Comparison of ENCODE assay signal across 29 cellular contexts in genomic region chr16:71225145-71225544, GRCh38. TPM values are rescaled to one million over a fixed set of nuclear protein-coding genes. Genes with fewer than 3 reads are reported as not detected.
"Had no signal": no experiment of that assay in that cellular context is flagged by ENCODE, and none has a peak within 500 bp of the region (broad histone marks: within the 10 kb centered on the region; RNA-seq: fewer than 3 reads in every experiment).

No MANE protein-coding gene starts in this region.

- H3K27me3 ChIP-seq: testis, thyroid gland, tibial nerve, upper lobe of left lung, uterus, vagina had no signal

- DNase-seq: stimulated activated CD4-positive, alpha-beta T cell treated with anti-CD3 and anti-CD28 coated beads, Interleukin-2, amount 100 ng/mL, for 48 hours; stimulated activated CD4-positive, alpha-beta T cell treated with anti-CD3 and anti-CD28 coated beads, Interleukin-4, amount 100 ng/mL, for 1 hour; stimulated activated CD4-positive, alpha-beta T cell treated with anti-CD3 and anti-CD28 coated beads, Interleukin-4, amount 100 ng/mL, for 24 hours; stimulated activated CD4-positive, alpha-beta T cell treated with anti-CD3 and anti-CD28 coated beads, Interleukin-4, amount 100 ng/mL, for 4 hours; stimulated activated CD8-positive, alpha-beta memory T cell treated with anti-CD3 and anti-CD28 coated beads, Interleukin-4, amount 100 ng/mL, for 48 hours; stimulated activated naive B cell treated with anti-CD40 and anti-IgM and Interleukin-4, amounts not matched to agents 10 μg/mL and 1 μg/mL and 100 μg/mL, for 72 hours; stimulated activated naive CD4-positive, alpha-beta T cell; stimulated activated naive CD4-positive, alpha-beta T cell treated with Interleukin-2 at 50 U/mL for 16 hours; stimulated activated naive CD8-positive, alpha-beta T cell treated with anti-CD3 and anti-CD28 coated beads, Interleukin-15, amount 100 ng/mL, for 72 hours; stimulated activated naive CD8-positive, alpha-beta T cell treated with anti-CD3 and anti-CD28 coated beads, Interleukin-15, Interleukin-2, amounts not matched to agents 100 U/mL and 50 U/mL, for 24 hours; stomach; substantia nigra; testis; thyroid gland; tibial artery; transverse colon; trophoblast cell; upper lobe of right lung; uterus had no signal

- H3K4me3 Mint-ChIP-seq: stimulated activated effector memory CD8-positive, alpha-beta T cell treated with anti-CD3 and anti-CD28 coated beads, Interleukin-12 subunit alpha, Interleukin-12 subunit beta, amount 100 ng/mL, for 72 hours; stimulated activated memory B cell treated with anti-CD40 and anti-IgM and Interleukin-4, amounts not matched to agents 10 μg/mL and 1 μg/mL and 100 μg/mL, for 72 hours; stimulated activated naive B cell treated with anti-CD40 and anti-IgM and Interleukin-4, amounts not matched to agents 10 μg/mL and 1 μg/mL and 100 μg/mL, for 72 hours; stimulated activated naive CD8-positive, alpha-beta T cell treated with anti-CD3 and anti-CD28 coated beads, Interleukin-15, amount 100 ng/mL, for 72 hours; stimulated activated naive CD8-positive, alpha-beta T cell treated with anti-CD3 and anti-CD28 coated beads, Interleukin-15, Interleukin-2, amounts not matched to agents 100 ng/mL and 50 ng/mL, for 24 hours; type B pancreatic cell had no signal

- H3K9me3 ChIP-seq: testis, thyroid gland, uterus had no signal

- H3K27me3 Mint-ChIP-seq: type B pancreatic cell had no signal

- FAIRE-seq: urothelium cell line had no signal

- H3K36me3 ChIP-seq: stomach, suprapubic skin, thoracic aorta, thyroid gland, tibial artery, tibial nerve, transverse colon, upper lobe of left lung, upper lobe of right lung, uterus, vagina had no signal

- H3K36me3 Mint-ChIP-seq: stimulated activated effector memory CD8-positive, alpha-beta T cell treated with anti-CD3 and anti-CD28 coated beads, Interleukin-12 subunit alpha, Interleukin-12 subunit beta, amount 100 ng/mL, for 72 hours; stimulated activated memory B cell treated with anti-CD40 and anti-IgM and Interleukin-4, amounts not matched to agents 10 μg/mL and 1 μg/mL and 100 μg/mL, for 72 hours; type B pancreatic cell had no signal

- ATAC-seq: stimulated activated effector memory CD8-positive, alpha-beta T cell treated with anti-CD3 and anti-CD28 coated beads, Interleukin-12 subunit alpha, Interleukin-12 subunit beta, amount 100 ng/mL, for 72 hours; stimulated activated memory B cell treated with anti-CD40 and anti-IgM and Interleukin-4, amounts not matched to agents 10 μg/mL and 1 μg/mL and 100 μg/mL, for 72 hours; stimulated activated naive B cell treated with anti-CD40 and anti-IgM and Interleukin-4, amounts not matched to agents 10 μg/mL and 1 μg/mL and 100 μg/mL, for 72 hours; stimulated activated naive CD8-positive, alpha-beta T cell treated with anti-CD3 and anti-CD28 coated beads, Interleukin-15, amount 100 ng/mL, for 72 hours; stimulated activated naive CD8-positive, alpha-beta T cell treated with anti-CD3 and anti-CD28 coated beads, Interleukin-15, Interleukin-2, amounts not matched to agents 100 U/mL and 50 U/mL, for 24 hours; upper lobe of right lung had no signal

- H3K4me1 Mint-ChIP-seq: stimulated activated effector memory CD8-positive, alpha-beta T cell treated with anti-CD3 and anti-CD28 coated beads, Interleukin-12 subunit alpha, Interleukin-12 subunit beta, amount 100 ng/mL, for 72 hours; stimulated activated memory B cell treated with anti-CD40 and anti-IgM and Interleukin-4, amounts not matched to agents 10 μg/mL and 1 μg/mL and 100 μg/mL, for 72 hours; stimulated activated naive B cell treated with anti-CD40 and anti-IgM and Interleukin-4, amounts not matched to agents 10 μg/mL and 1 μg/mL and 100 μg/mL, for 72 hours had no signal

- H3K27ac Mint-ChIP-seq: stimulated activated effector memory CD8-positive, alpha-beta T cell treated with anti-CD3 and anti-CD28 coated beads, Interleukin-12 subunit alpha, Interleukin-12 subunit beta, amount 100 ng/mL, for 72 hours; stimulated activated memory B cell treated with anti-CD40 and anti-IgM and Interleukin-4, amounts not matched to agents 10 μg/mL and 1 μg/mL and 100 μg/mL, for 72 hours; stimulated activated naive B cell treated with anti-CD40 and anti-IgM and Interleukin-4, amounts not matched to agents 10 μg/mL and 1 μg/mL and 100 μg/mL, for 72 hours; stimulated activated naive CD8-positive, alpha-beta T cell treated with anti-CD3 and anti-CD28 coated beads, Interleukin-15, amount 100 ng/mL, for 72 hours; stimulated activated naive CD8-positive, alpha-beta T cell treated with anti-CD3 and anti-CD28 coated beads, Interleukin-15, Interleukin-2, amounts not matched to agents 100 ng/mL and 50 ng/mL, for 24 hours; type B pancreatic cell had no signal

- H3K4me1 ChIP-seq: stomach, testis, thyroid gland, tibial artery, tibial nerve, transverse colon, upper lobe of left lung, upper lobe of right lung, uterus, vagina had no signal

- H3K4me3 ChIP-seq: stomach, suprapubic skin, testis, thoracic aorta, thyroid gland, tibial artery, tibial nerve, transverse colon, upper lobe of left lung, upper lobe of right lung, uterus, vagina had no signal

- H3K27ac ChIP-seq: stomach, suprapubic skin, testis, thoracic aorta, thyroid gland, tibial artery, tibial nerve, transverse colon, upper lobe of left lung, upper lobe of right lung, uterus, vagina had no signal

RNA-seq across cellular contexts. Expression of gene HYDIN, which starts 5.4 kb away (rescaled TPM):
- total RNA-seq: vagina had no signal
